ENCODE assay signal across 8 cellular contexts in the genomic region with DNA sequence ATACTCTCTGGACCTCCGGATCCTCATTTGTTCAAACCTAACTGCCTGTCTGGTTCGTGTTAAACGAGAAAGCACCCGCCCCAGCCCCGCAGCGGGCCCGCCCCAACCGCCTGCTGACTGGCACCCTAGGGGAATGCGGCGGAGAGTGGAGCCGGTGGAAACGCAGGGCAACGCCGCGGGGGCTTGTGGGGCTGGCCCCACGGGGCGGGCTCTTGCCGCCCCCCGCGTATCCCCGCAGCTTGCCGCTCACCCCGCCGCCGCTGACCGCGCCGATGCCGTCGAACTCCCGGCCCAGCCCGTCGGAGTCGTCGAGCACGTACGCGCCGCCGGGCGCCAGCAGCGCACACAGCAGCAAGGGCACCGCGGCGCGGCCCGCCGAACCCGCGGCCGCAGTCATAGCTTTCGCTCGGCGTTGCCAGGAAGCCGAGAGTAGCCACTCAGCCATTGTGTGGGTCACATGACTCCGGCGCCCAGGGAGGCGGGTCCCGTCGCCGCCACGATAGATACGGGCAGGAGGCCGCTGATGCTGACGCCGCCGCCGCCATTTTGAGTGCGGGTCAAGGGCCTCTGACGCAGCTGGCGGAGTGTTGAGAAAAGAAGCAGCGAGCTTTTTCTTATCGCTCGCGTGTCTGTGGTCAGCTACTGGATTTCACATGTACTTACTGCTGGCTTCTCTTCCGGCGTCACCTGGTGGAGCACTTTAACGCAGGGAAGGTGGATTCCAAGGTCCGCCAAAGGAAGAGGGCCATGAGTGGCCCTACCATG. TPM values are rescaled to one million over a fixed set of nuclear protein-coding genes. Genes with fewer than 3 reads are reported as not detected.
DNase-seq lines count a peak whose midpoint lies in the region; ATAC-seq, FAIRE-seq and TF ChIP-seq lines count a peak whose summit lies in the region.

A gene (minus strand): TSS at position 463 of the 765 bp plus-strand sequence. CDS start 18 bp downstream, at position 445.

- no peaks in the 10 kb centered on the region for H3K9me3 Mint-ChIP-seq in CD8-positive, alpha-beta T cell
- no peaks in the 10 kb centered on the region for H3K9me3 Mint-ChIP-seq in activated T-helper 1 cell treated with anti-CD3 and anti-CD28 coated beads, Interleukin-12 subunit alpha, Interleukin-12 subunit beta, Interleukin-2, Interleukin-4 antibody, amounts not matched to agents 30 ng/mL and 10 ng/mL and 1 ng/mL, durations not matched to agents 14 hours and 24 hours and 36 hours

- H4K20me1 ChIP-seq in PC-3 (ENCODE audit: low read length), result no peaks in the 10 kb centered on the region

- peak within 1 kb of the TSS; percentile 98 for H3K27ac Mint-ChIP-seq in CD8-positive, alpha-beta T cell
- H3K27ac Mint-ChIP-seq in activated T-helper 1 cell treated with anti-CD3 and anti-CD28 coated beads, Interleukin-12 subunit alpha, Interleukin-12 subunit beta, Interleukin-2, Interleukin-4 antibody, amounts not matched to agents 30 ng/mL and 10 ng/mL and 1 ng/mL, durations not matched to agents 14 hours and 24 hours and 36 hours, result peak within 1 kb of the TSS; percentile 98

- H3K79me2 ChIP-seq in PC-3 (ENCODE audit: low read length), result no peaks in the 10 kb centered on the region

- no peaks in the 10 kb centered on the region for H3K27me3 Mint-ChIP-seq in CD8-positive, alpha-beta T cell (ENCODE audit: low read depth)
- H3K27me3 Mint-ChIP-seq in activated T-helper 1 cell treated with anti-CD3 and anti-CD28 coated beads, Interleukin-12 subunit alpha, Interleukin-12 subunit beta, Interleukin-2, Interleukin-4 antibody, amounts not matched to agents 30 ng/mL and 10 ng/mL and 1 ng/mL, durations not matched to agents 14 hours and 24 hours and 36 hours (ENCODE audit: insufficient read depth), result no peaks in the 10 kb centered on the region

- DNase-seq in CD8-positive, alpha-beta T cell, result peak; percentile 91 to 96 (median 95)
- DNase-seq in HTR-8/SVneo (ENCODE audit: insufficient read length, low spot score), result peak; percentile 54
- DNase-seq in PC-3, result no peak
- peak; percentile 93 for DNase-seq in activated T-helper 1 cell treated with anti-CD3 and anti-CD28 coated beads, Interleukin-12 subunit alpha, Interleukin-12 subunit beta, Interleukin-2, Interleukin-4 antibody, amounts not matched to agents 30 ng/mL and 10 ng/mL and 1 ng/mL, durations not matched to agents 14 hours and 24 hours and 36 hours (ENCODE audit: low spot score)
- DNase-seq in esophagus muscularis mucosa (ENCODE audit: extremely low spot score), result peak; percentile 99
- DNase-seq in myocyte (ENCODE audit: low read depth), result peak; percentile 93
- peak; percentile 89 to 93 for DNase-seq in stimulated activated CD8-positive, alpha-beta memory T cell treated with anti-CD3 and anti-CD28 coated beads, Interleukin-7, amount 100 ng/mL, for 4 hours (ENCODE audit: low read depth in 2 of 2)

- peak within 1 kb of the TSS; percentile 83 for H2AFZ ChIP-seq in PC-3 (ENCODE audit: low read length)

- no peak for TF ChIP-seq CTCF in CD8-positive, alpha-beta T cell (IDR thresholded peaks at IDR 0.05)
- TF ChIP-seq CTCF in PC-3 (conservative IDR thresholded peaks at IDR 0.05; ENCODE audit: low read depth, low read length), result no peak
- TF ChIP-seq CTCF in esophagus muscularis mucosa (IDR thresholded peaks at IDR 0.05), result no peak

- peak within 1 kb of the TSS; percentile 83 for H3K27ac ChIP-seq in CD8-positive, alpha-beta T cell (ENCODE audit: low read depth, low read length)
- no peak within 1 kb of the TSS for H3K27ac ChIP-seq in PC-3 (ENCODE audit: low read length)
- H3K27ac ChIP-seq in esophagus muscularis mucosa (replicated peaks in 1 of 4), result peak within 1 kb of the TSS; percentile 91 to 98 (median 96)

- CTCF ChIA-PET in CD8-positive, alpha-beta T cell (lab: Charles Lee), result interaction anchor here (0.8 to 3.5 kb wide), 9 partner anchors 10 to 176 kb away, joined by 3 to 14 read pairs (median 4); no protein-coding TSS in a partner anchor
- CTCF ChIA-PET in PC-3 (lab: Charles Lee), result no interaction called here

- H3K27me3 ChIP-seq in CD8-positive, alpha-beta T cell (ENCODE audit: insufficient read depth, low read length), result no peaks in the 10 kb centered on the region
- H3K27me3 ChIP-seq in PC-3 (ENCODE audit: low read length) (no peaks in the 10 kb centered on the region), esophagus muscularis mucosa (no peaks in the 10 kb centered on the region)

- H3K4me2 ChIP-seq in PC-3 (ENCODE audit: low read length), result peak within 1 kb of the TSS; percentile 61

- peak within 1 kb of the TSS; percentile 59 for H3K4me3 ChIP-seq in CD8-positive, alpha-beta T cell (ENCODE audit: low read depth, low read length)
- peak within 1 kb of the TSS; percentile 59 for H3K4me3 ChIP-seq in PC-3 (ENCODE audit: low read length)
- peak within 1 kb of the TSS; percentile 72 to 94 (median 86) for H3K4me3 ChIP-seq in esophagus muscularis mucosa

- H3K36me3 Mint-ChIP-seq in CD8-positive, alpha-beta T cell, result peaks cover 3% of the 10 kb centered on the region
- peaks cover 4% of the 10 kb centered on the region for H3K36me3 Mint-ChIP-seq in activated T-helper 1 cell treated with anti-CD3 and anti-CD28 coated beads, Interleukin-12 subunit alpha, Interleukin-12 subunit beta, Interleukin-2, Interleukin-4 antibody, amounts not matched to agents 30 ng/mL and 10 ng/mL and 1 ng/mL, durations not matched to agents 14 hours and 24 hours and 36 hours (ENCODE audit: low read depth)

- FAIRE-seq in HTR-8/SVneo (lab: Jason Lieb, UNC), result peak; percentile 79

- peaks cover 73% of the 10 kb centered on the region for H3K4me1 Mint-ChIP-seq in CD8-positive, alpha-beta T cell (ENCODE audit: low read depth)
- peaks cover 55% of the 10 kb centered on the region for H3K4me1 Mint-ChIP-seq in activated T-helper 1 cell treated with anti-CD3 and anti-CD28 coated beads, Interleukin-12 subunit alpha, Interleukin-12 subunit beta, Interleukin-2, Interleukin-4 antibody, amounts not matched to agents 30 ng/mL and 10 ng/mL and 1 ng/mL, durations not matched to agents 14 hours and 24 hours and 36 hours (ENCODE audit: low read depth)

- peaks cover 42% of the 10 kb centered on the region for H3K4me1 ChIP-seq in CD8-positive, alpha-beta T cell (ENCODE audit: insufficient read depth, low read length)
- H3K4me1 ChIP-seq in PC-3 (ENCODE audit: insufficient read depth, low read length), result no peaks in the 10 kb centered on the region
- peaks cover 16 to 30% (median 22%) of the 10 kb centered on the region in 4 donors for H3K4me1 ChIP-seq in esophagus muscularis mucosa

- TF ChIP-seq POLR2A in esophagus muscularis mucosa (IDR thresholded peaks at IDR 0.05; ENCODE audit: low read depth), result no peak

- H3K9me2 ChIP-seq in PC-3 (replicated peaks; ENCODE audit: low read length), result no peaks in the 10 kb centered on the region

- ATAC-seq in CD8-positive, alpha-beta T cell, result peak; percentile 81
- peak; percentile 83 for ATAC-seq in GM19463 (IDR thresholded peaks at IDR 0.05; ENCODE audit: unreplicated experiment)
- no peak; the same call in 1 of the 2 replicates for ATAC-seq in PC-3

- no peaks in the 10 kb centered on the region for H3K36me3 ChIP-seq in CD8-positive, alpha-beta T cell (ENCODE audit: insufficient read depth, low read length)
- H3K36me3 ChIP-seq in PC-3 (ENCODE audit: low read depth, low read length), result no peaks in the 10 kb centered on the region
- H3K36me3 ChIP-seq in esophagus muscularis mucosa, result no peaks in the 10 kb centered on the region

- no TSS peak for BruUV-seq in PC-3 (replicated peaks; lab: Mats Ljungman, UMichigan)

- no peak within 1 kb of the TSS for H3K9ac ChIP-seq in PC-3 (ENCODE audit: low read length)

- H3F3A ChIP-seq in PC-3 (ENCODE audit: low read length, unreplicated experiment), result no peaks in the 10 kb centered on the region

- intact Hi-C loops in CD8-positive, alpha-beta T cell (cut with DNase I, micrococcal nuclease), result loop anchor here (1.0 to 10.0 kb wide), 6 partner anchors 13 to 1422 kb away; a partner anchor contains a TSS
- intact Hi-C loops in PC-3 (cut with micrococcal nuclease), result no loop called here
- intact Hi-C loops in activated T-helper 1 cell treated with anti-CD3 and anti-CD28 coated beads, Interleukin-12 subunit alpha, Interleukin-12 subunit beta, Interleukin-2, Interleukin-4 antibody, amounts not matched to agents 30 ng/mL and 10 ng/mL and 1 ng/mL, durations not matched to agents 14 hours and 24 hours and 36 hours (cut with micrococcal nuclease), result loop anchor here (1.0 to 5.0 kb wide), 7 partner anchors 13 to 1962 kb away; a partner anchor contains a TSS
- intact Hi-C loops in esophagus muscularis mucosa (cut with DNase I), result loop anchor here (10.0 kb wide), 1 partner anchor 392 kb away; a partner anchor contains a TSS

- H3K4me3 Mint-ChIP-seq in CD8-positive, alpha-beta T cell, result peak within 1 kb of the TSS; percentile 90
- H3K4me3 Mint-ChIP-seq in activated T-helper 1 cell treated with anti-CD3 and anti-CD28 coated beads, Interleukin-12 subunit alpha, Interleukin-12 subunit beta, Interleukin-2, Interleukin-4 antibody, amounts not matched to agents 30 ng/mL and 10 ng/mL and 1 ng/mL, durations not matched to agents 14 hours and 24 hours and 36 hours, result peak within 1 kb of the TSS; percentile 92

- no peaks in the 10 kb centered on the region for H3K9me3 ChIP-seq in CD8-positive, alpha-beta T cell (ENCODE audit: low read length)
- H3K9me3 ChIP-seq in PC-3 (ENCODE audit: low read length) (no peaks in the 10 kb centered on the region), esophagus muscularis mucosa (no peaks in the 10 kb centered on the region)

- WGBS in esophagus muscularis mucosa, result 2% methylated on average over 7 of the region's 79 CpGs

- POLR2A ChIA-PET in CD8-positive, alpha-beta T cell (lab: Charles Lee), result interaction anchor here (1.0 to 2.9 kb wide), 14 partner anchors 9 to 59 kb away, joined by 3 to 62 read pairs (median 5); a partner anchor contains a TSS
- POLR2A ChIA-PET in PC-3 (lab: Charles Lee; ENCODE audit: unreplicated experiment), result no interaction called here

- no peak for TF ChIP-seq EP300 in esophagus muscularis mucosa (IDR thresholded peaks at IDR 0.05)

RNA-seq across cellular contexts. Expression of the gene that starts here (rescaled TPM):
- 10 to 100 TPM; 14.9 to 16.3 TPM for total RNA-seq in CD8-positive, alpha-beta T cell
- 0.18 and 0.40 TPM in 2 replicates for total RNA-seq in PC-3 (2014; rRNA removed)
- total RNA-seq in activated T-helper 1 cell treated with anti-CD3 and anti-CD28 coated beads, Interleukin-12 subunit alpha, Interleukin-12 subunit beta, Interleukin-2, Interleukin-4 antibody, amounts not matched to agents 30 ng/mL and 10 ng/mL and 1 ng/mL, durations not matched to agents 14 hours and 24 hours and 36 hours, result 8.6 and 8.7 TPM in 2 replicates
- 10 to 100 TPM; 14.5 to 17.0 (median 16.0) TPM for total RNA-seq in esophagus muscularis mucosa
- total RNA-seq in myocyte, result 20.2 and 21.1 TPM in 2 replicates
- 13.0 TPM for polyA plus RNA-seq in myocyte (2012)
